Comparison of ENCODE assay signal across 8 cellular contexts in the genomic region with DNA sequence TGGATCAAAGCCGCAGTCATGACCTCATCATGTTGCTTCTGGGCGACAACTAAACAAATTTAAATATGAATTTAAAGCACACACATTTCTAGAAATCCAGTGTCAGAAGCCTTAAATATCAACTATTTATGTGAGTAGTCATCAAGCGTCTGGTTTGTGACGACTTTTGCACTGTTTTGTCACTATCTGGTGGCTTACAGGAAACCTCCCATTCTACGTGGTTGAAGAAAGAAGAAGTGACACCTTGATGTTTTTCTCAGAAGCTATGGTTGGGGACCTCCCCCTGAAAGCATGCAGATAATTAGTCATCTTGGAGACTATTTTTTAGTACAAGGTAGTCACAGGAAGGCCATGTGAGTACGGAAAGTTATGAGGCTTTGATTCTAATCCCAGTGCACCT. TPM values are rescaled to one million over a fixed set of nuclear protein-coding genes. Genes with fewer than 3 reads are reported as not detected.
DNase-seq lines count a peak whose midpoint lies in the region; ATAC-seq and TF ChIP-seq lines count a peak whose summit lies in the region.

No MANE protein-coding gene starts in this region.

- no peaks in the 10 kb centered on the region for H3K27me3 Mint-ChIP-seq in Caco-2 (ENCODE audit: insufficient read depth, unreplicated experiment)

- H3K9me3 Mint-ChIP-seq in Caco-2 (ENCODE audit: unreplicated experiment): peaks cover 10% of the 10 kb centered on the region

- H3K4me3 ChIP-seq in spleen (no peak overlapping the region), Caco-2 (ENCODE audit: low read depth, low read length) (no peak overlapping the region)

- TF ChIP-seq POLR2A in spleen (IDR thresholded peaks at IDR 0.05): no peak

- H3K27ac Mint-ChIP-seq in Caco-2 (ENCODE audit: unreplicated experiment): no peak overlapping the region

- no peaks in the 10 kb centered on the region for H3K36me3 ChIP-seq in spleen
- H3K36me3 ChIP-seq in Caco-2 (ENCODE audit: control insufficient read depth, insufficient read depth, low read length): no peaks in the 10 kb centered on the region

- H3K9me3 ChIP-seq in spleen (peaks cover 0 to 7% (median 0%) of the 10 kb centered on the region in 8 donors), Caco-2 (no peaks in the 10 kb centered on the region)

- peak; percentile 55 for DNase-seq in activated CD4-positive, CD25-positive, alpha-beta regulatory T cell treated with anti-CD3 and anti-CD28 coated beads, Interleukin-2, amount 50 U/mL, for 16 hours (ENCODE audit: low read depth, low spot score)
- no peak for DNase-seq in spleen
- DNase-seq in inferior parietal cortex (ENCODE audit: extremely low spot score): no peak
- DNase-seq in Caco-2: no peak
- DNase-seq in NCI-H345 treated with DMSO at 0.1 percent for 48 hours (lab: John Stamatoyannopoulos, UW; ENCODE audit: unreplicated experiment): no peak
- DNase-seq in NCI-H82 (lab: John Stamatoyannopoulos, UW): no peak

- no TSS peak for BruUV-seq in Caco-2 (replicated peaks; lab: Mats Ljungman, UMichigan)

- H3K36me3 Mint-ChIP-seq in Caco-2 (ENCODE audit: insufficient read depth, unreplicated experiment): peaks cover 6% of the 10 kb centered on the region

- TF ChIP-seq CTCF in spleen (IDR thresholded peaks at IDR 0.05 in 8 of 11, conservative IDR thresholded peaks at IDR 0.05 in 3 of 11): no peak
- TF ChIP-seq CTCF in Caco-2 (IDR thresholded peaks at IDR 0.05; ENCODE audit: insufficient read depth in 1 of 2, low read depth in 1 of 2, low read length in 1 of 2, severe bottlenecking in 1 of 2, unreplicated experiment in 1 of 2): no peak

- peak overlapping the region; percentile 76 to 93 (median 84) for H3K27ac ChIP-seq in spleen

- no peak overlapping the region for H3K4me3 Mint-ChIP-seq in Caco-2 (ENCODE audit: unreplicated experiment)

- WGBS in spleen, 5 donors: 42 to 55% (median 43%) methylated on average over 6 of the region's 6 CpGs

- POLR2A ChIA-PET in Caco-2 (lab: Charles Lee): interaction anchor here (0.7 kb wide), 1 partner anchor 108 kb away, joined by 6 read pairs; no protein-coding TSS in a partner anchor

- intact Hi-C loops in spleen (cut with DNase I; ENCODE audit: low total_unique reads) (no loop called here), Caco-2 (cut with micrococcal nuclease; ENCODE audit: unreplicated experiment) (no loop called here)

- H3K4me1 Mint-ChIP-seq in Caco-2 (ENCODE audit: low read depth, unreplicated experiment): peaks cover 14% of the 10 kb centered on the region

- H3K4me1 ChIP-seq in spleen (peaks cover 11 to 74% (median 37%) of the 10 kb centered on the region in 6 donors), Caco-2 (no peaks in the 10 kb centered on the region; the same call in 1 of the 2 replicates)

- CTCF ChIA-PET in Caco-2 (lab: Charles Lee): no interaction called here

- ATAC-seq in GM19328 (IDR thresholded peaks at IDR 0.05; ENCODE audit: unreplicated experiment) (peak; percentile 98), HG03066 (IDR thresholded peaks at IDR 0.05; ENCODE audit: low read depth, unreplicated experiment) (peak; percentile 96)

- H3K27me3 ChIP-seq in spleen (replicated peaks in 1 of 7) (no peaks in the 10 kb centered on the region), Caco-2 (replicated peaks; ENCODE audit: control insufficient read depth, insufficient read depth, low read length) (no peaks in the 10 kb centered on the region)

RNA-seq across cellular contexts. Expression of a gene that starts 58.5 kb away (rescaled TPM):
- 100 to 1,000 TPM in 1 of 7 donors, 10 to 100 TPM in 6; 32.0 to 181 (median 39.5) TPM for total RNA-seq in spleen
- polyA plus RNA-seq in spleen: 1 to 10 TPM; 5.6 to 8.1 (median 6.3) TPM
- total RNA-seq in Caco-2 (2022): 19.8 and 24.4 TPM in 2 replicates
